32 cellular contexts compared by ENCODE assay signal in genomic region chr6:142121342-142121741, GRCh38. TPM values are rescaled to one million over a fixed set of nuclear protein-coding genes. Genes with fewer than 3 reads are reported as not detected.
DNase-seq lines count a peak whose midpoint lies in the region; ATAC-seq, FAIRE-seq and TF ChIP-seq lines count a peak whose summit lies in the region.
"Had no signal": no experiment of that assay in that cellular context is flagged by ENCODE, and none has a peak within 500 bp of the region (broad histone marks: within the 10 kb centered on the region; RNA-seq: fewer than 3 reads in every experiment).

No MANE protein-coding gene starts in this region.

- no peaks in the 10 kb centered on the region for H3K36me3 Mint-ChIP-seq in nephron (ENCODE audit: low read depth)
- H3K36me3 Mint-ChIP-seq: CD14-positive monocyte; CD4-positive, alpha-beta memory T cell; CD4-positive, CD25-positive, alpha-beta regulatory T cell; CD8-positive, alpha-beta memory T cell had no signal

- H3K9ac ChIP-seq in HepG2 (ENCODE audit: insufficient read depth, low read depth, low read length) (no peak overlapping the region), IMR-90 (ENCODE audit: low read depth, low read length) (no peak overlapping the region)
- H3K9ac ChIP-seq: BLaER1 had no signal

- no peaks in the 10 kb centered on the region for H3K4me1 Mint-ChIP-seq in nephron
- H3K4me1 Mint-ChIP-seq: CD14-positive monocyte; CD4-positive, alpha-beta memory T cell; CD4-positive, CD25-positive, alpha-beta regulatory T cell; CD8-positive, alpha-beta memory T cell had no signal

- H4K91ac ChIP-seq in IMR-90 (ENCODE audit: insufficient read depth, low read depth, low read length): no peak overlapping the region

- H2AFZ ChIP-seq in HepG2 (ENCODE audit: low read length) (no peak overlapping the region), IMR-90 (replicated peaks; ENCODE audit: low read length, poor library complexity) (no peak overlapping the region)

- DNase-seq in HepG2 (ENCODE audit: low spot score) (no peak), right lobe of liver (no peak), IMR-90 (no peak), GM20000 (ENCODE audit: low spot score) (no peak), breast epithelium (ENCODE audit: low spot score in 2 of 2) (no peak)
- DNase-seq: ACHN; BE2C; C1 segment of cervical spinal cord; CD4-positive, alpha-beta memory T cell; CD4-positive, CD25-positive, alpha-beta regulatory T cell; CD8-positive, alpha-beta memory T cell; COR-L47; DMS 273 treated with DMSO at 0.1 percent for 48 hours; DMS153; DMS53; DMS79; DND-41; EL; GDM1 had no signal

- H2BK15ac ChIP-seq in IMR-90 (ENCODE audit: low read depth, low read length): no peak overlapping the region

- H2AK9ac ChIP-seq in IMR-90 (replicated peaks; ENCODE audit: low read depth, low read length, poor library complexity): no peak overlapping the region

- BruUV-seq in HepG2 (replicated peaks; lab: Mats Ljungman, UMichigan): no TSS peak
- BruUV-seq in IMR-90 (replicated peaks; lab: Mats Ljungman, UMichigan): no TSS peak

- H3K79me2 ChIP-seq in HepG2 (ENCODE audit: insufficient read depth, low read length): no peaks in the 10 kb centered on the region

- peak overlapping the region in 2 of 3 experiments; percentile 5 to 49 for H3K27ac Mint-ChIP-seq in nephron
- H3K27ac Mint-ChIP-seq: CD14-positive monocyte; CD4-positive, alpha-beta memory T cell; CD4-positive, CD25-positive, alpha-beta regulatory T cell had no signal

- H3K4ac ChIP-seq in IMR-90 (ENCODE audit: low read depth, low read length): no peak overlapping the region

- TF ChIP-seq CTCF in HepG2 (CRISPR knock-in tag; IDR thresholded peaks at IDR 0.05) (no peak), right lobe of liver (IDR thresholded peaks at IDR 0.05) (no peak), IMR-90 (conservative IDR thresholded peaks at IDR 0.05; ENCODE audit: low read depth, low read length) (no peak), nephron (IDR thresholded peaks at IDR 0.05; ENCODE audit: unreplicated experiment in 3 of 3) (no peak), GM20000 (IDR thresholded peaks at IDR 0.05; ENCODE audit: extremely low read depth, missing control alignments) (no peak), breast epithelium (IDR thresholded peaks at IDR 0.05) (no peak)

- CTCF ChIA-PET in HepG2 (lab: Yijun Ruan, JAX; ENCODE audit: low intra/inter-chr PET ratio, low total read pairs) (no interaction called here), IMR-90 (lab: Yijun Ruan, JAX) (interaction anchor here (0.7 to 1.7 kb wide), 2 partner anchors 8 to 36 kb away, joined by 3 to 6 read pairs; no protein-coding TSS in a partner anchor)

- dilution Hi-C loops in IMR-90 (cut with HindIII; ENCODE audit: low sequenced_read_pairs, unreplicated experiment): no loop called here

- no peak for ATAC-seq in HepG2
- ATAC-seq in right lobe of liver: no peak
- ATAC-seq in IMR-90 (ENCODE audit: low read depth): no peak
- ATAC-seq in GM19395 (IDR thresholded peaks at IDR 0.05; ENCODE audit: unreplicated experiment): no peak
- ATAC-seq: GM12878 had no signal

- no peak overlapping the region for H4K5ac ChIP-seq in IMR-90 (ENCODE audit: low read depth, low read length)

- no peak overlapping the region for H3K18ac ChIP-seq in IMR-90 (ENCODE audit: low read depth, low read length)

- TF ChIP-seq EP300 in HepG2 (IDR thresholded peaks at IDR 0.05; ENCODE audit: low read depth in 2 of 2, low read length in 2 of 2): no peak
- TF ChIP-seq EP300 in HepG2 (CRISPR knock-in tag; IDR thresholded peaks at IDR 0.05; ENCODE audit: borderline replicate concordance): no peak

- intact Hi-C loops in HepG2 (cut with micrococcal nuclease; ENCODE audit: unreplicated experiment) (no loop called here), right lobe of liver (cut with DNase I) (no loop called here), IMR-90 (cut with micrococcal nuclease) (no loop called here), breast epithelium (cut with DNase I; ENCODE audit: low total_unique reads) (no loop called here)

- H3K79me1 ChIP-seq in IMR-90 (ENCODE audit: low read depth in 1 of 2, low read length in 2 of 2): no peaks in the 10 kb centered on the region

- H3K27me3 Mint-ChIP-seq in nephron (ENCODE audit: low read depth): peaks cover 3% of the 10 kb centered on the region

- in situ Hi-C loops in HepG2 (cut with HindIII; ENCODE audit: extremely low pct_ligation_motif_present, low pct_unique_long_range_greater_than_20kb) (no loop called here), IMR-90 (cut with MboI; ENCODE audit: low sequenced_read_pairs) (no loop called here)

- no peak for TF ChIP-seq POLR2A in HepG2 (IDR thresholded peaks at IDR 0.05; ENCODE audit: insufficient read depth in 1 of 2, low read depth in 2 of 2, low read length in 2 of 2)
- TF ChIP-seq POLR2A in right lobe of liver (IDR thresholded peaks at IDR 0.05): no peak
- TF ChIP-seq POLR2A in IMR-90 (IDR thresholded peaks at IDR 0.05; ENCODE audit: low read depth, low read length): no peak
- TF ChIP-seq POLR2A in breast epithelium (IDR thresholded peaks at IDR 0.05): no peak

- H2BK20ac ChIP-seq in IMR-90 (ENCODE audit: low read depth, low read length): no peak overlapping the region

- H3K4me2 ChIP-seq in HepG2 (ENCODE audit: low read depth, low read length): no peak overlapping the region
- no peak overlapping the region for H3K4me2 ChIP-seq in IMR-90 (ENCODE audit: low read depth, low read length)
- H3K4me2 ChIP-seq: BLaER1 had no signal

- H4K20me1 ChIP-seq in HepG2 (ENCODE audit: insufficient read depth, low read length) (no peaks in the 10 kb centered on the region), IMR-90 (ENCODE audit: insufficient read depth, low read length) (no peaks in the 10 kb centered on the region)
- H4K20me1 ChIP-seq: BLaER1 had no signal

- H3K27me3 ChIP-seq in HepG2 (ENCODE audit: control insufficient read depth in 1 of 2, insufficient read depth in 2 of 2, low read length in 2 of 2) (no peaks in the 10 kb centered on the region), right lobe of liver (peaks cover 0 to 3% of the 10 kb centered on the region in 2 donors), IMR-90 (ENCODE audit: control insufficient read depth, insufficient read depth, low read length) (peaks cover 2% of the 10 kb centered on the region; the same call in 1 of the 2 replicates), breast epithelium (no peaks in the 10 kb centered on the region)
- H3K27me3 ChIP-seq: BE2C, BLaER1 had no signal

- H3K14ac ChIP-seq in IMR-90 (replicated peaks; ENCODE audit: low read depth, low read length): no peak overlapping the region

- H3K9me1 ChIP-seq in IMR-90 (ENCODE audit: insufficient read depth, low read length): no peaks in the 10 kb centered on the region

- no peak overlapping the region for H3K4me3 Mint-ChIP-seq in nephron
- H3K4me3 Mint-ChIP-seq: CD14-positive monocyte; CD4-positive, alpha-beta memory T cell; CD4-positive, CD25-positive, alpha-beta regulatory T cell; CD8-positive, alpha-beta memory T cell had no signal

- no peak overlapping the region for H3K4me3 ChIP-seq in HepG2 (replicated peaks in 1 of 3; ENCODE audit: insufficient read depth in 1 of 3, low read depth in 2 of 3, low read length in 3 of 3)
- no peak overlapping the region for H3K4me3 ChIP-seq in right lobe of liver
- H3K4me3 ChIP-seq in IMR-90 (ENCODE audit: insufficient read depth, low read depth, low read length): no peak overlapping the region
- no peak overlapping the region for H3K4me3 ChIP-seq in breast epithelium
- H3K4me3 ChIP-seq: BLaER1, GM12878 had no signal

- no peaks in the 10 kb centered on the region for H3K9me3 Mint-ChIP-seq in nephron
- H3K9me3 Mint-ChIP-seq: CD4-positive, alpha-beta memory T cell; CD4-positive, CD25-positive, alpha-beta regulatory T cell; CD8-positive, alpha-beta memory T cell had no signal

- no peaks in the 10 kb centered on the region for H3K9me3 ChIP-seq in HepG2 (ENCODE audit: low read length)
- H3K9me3 ChIP-seq in right lobe of liver: no peaks in the 10 kb centered on the region
- no peaks in the 10 kb centered on the region for H3K9me3 ChIP-seq in IMR-90 (ENCODE audit: control insufficient read depth, insufficient read depth, low read length)
- no peaks in the 10 kb centered on the region for H3K9me3 ChIP-seq in breast epithelium
- H3K9me3 ChIP-seq: BE2C, BLaER1 had no signal

- H3K36me3 ChIP-seq in HepG2 (replicated peaks in 1 of 2; ENCODE audit: control insufficient read depth in 1 of 2, insufficient read depth in 2 of 2, low read length in 2 of 2): no peaks in the 10 kb centered on the region
- no peaks in the 10 kb centered on the region for H3K36me3 ChIP-seq in right lobe of liver
- no peaks in the 10 kb centered on the region for H3K36me3 ChIP-seq in IMR-90 (ENCODE audit: control insufficient read depth, insufficient read depth, low read length)
- H3K36me3 ChIP-seq in breast epithelium: no peaks in the 10 kb centered on the region
- H3K36me3 ChIP-seq: BE2C, BLaER1 had no signal

- H2BK120ac ChIP-seq in IMR-90 (ENCODE audit: low read depth, low read length): no peak overlapping the region

- no peak overlapping the region for H4K8ac ChIP-seq in IMR-90 (ENCODE audit: low read depth in 2 of 2, low read length in 2 of 2)

- H3K23ac ChIP-seq in IMR-90 (ENCODE audit: low read depth, low read length): no peak overlapping the region

- 1% methylated on average over 3 of the region's 3 CpGs for WGBS in HepG2 (ENCODE audit: low lambda C conversion rate)
- 57% methylated on average over 3 of the region's 3 CpGs for WGBS in right lobe of liver (ENCODE audit: insufficient coverage, low coverage, low lambda C conversion rate, missing lambda C conversion rate)
- no CpG with 5 or more reads among the region's 3 CpGs for WGBS in IMR-90 (ENCODE audit: extremely low coverage in 2 of 2, insufficient read length in 1 of 2), 2 experiments

- no peak for TF ChIP-seq RAD21 in HepG2 (CRISPR knock-in tag; IDR thresholded peaks at IDR 0.05)
- no peak for TF ChIP-seq RAD21 in IMR-90 (IDR thresholded peaks at IDR 0.05; ENCODE audit: low read length)

- no peak overlapping the region for H2BK5ac ChIP-seq in IMR-90 (ENCODE audit: low read depth, low read length, poor library complexity, severe bottlenecking)

- POLR2A ChIA-PET in HepG2 (lab: Yijun Ruan, JAX) (no interaction called here), IMR-90 (lab: Charles Lee; ENCODE audit: unreplicated experiment) (no interaction called here)

- H3K27ac ChIP-seq in HepG2 (ENCODE audit: extremely low read length, insufficient read depth, low read length) (no peak overlapping the region), right lobe of liver (no peak overlapping the region), IMR-90 (ENCODE audit: insufficient read depth, low read length) (no peak overlapping the region), breast epithelium (no peak overlapping the region)
- H3K27ac ChIP-seq: 22Rv1, BLaER1 had no signal

- H3K56ac ChIP-seq in IMR-90 (ENCODE audit: extremely low read depth, insufficient read depth, low read length): no peak overlapping the region

- FAIRE-seq in HepG2 (lab: Jason Lieb, UNC): no peak
- FAIRE-seq: GM12878, GM12892, GM18507 had no signal

- no peak overlapping the region for H2AK5ac ChIP-seq in IMR-90 (ENCODE audit: low read depth, low read length)

- no peaks in the 10 kb centered on the region for H3K4me1 ChIP-seq in HepG2 (ENCODE audit: insufficient read depth, low read length)
- H3K4me1 ChIP-seq in right lobe of liver: no peaks in the 10 kb centered on the region
- H3K4me1 ChIP-seq in IMR-90 (ENCODE audit: control insufficient read depth, insufficient read depth, low read length): no peaks in the 10 kb centered on the region
- no peaks in the 10 kb centered on the region for H3K4me1 ChIP-seq in breast epithelium
- H3K4me1 ChIP-seq: BE2C, BLaER1 had no signal

RNA-seq across cellular contexts. Expression of gene GJE1, which starts 11.4 kb away (rescaled TPM):
- not detected in 2 replicates for total RNA-seq in HepG2 (2016; rRNA removed; fragmentation: Illumina TruSeq; extraction: Trizol)
- not detected in 2 replicates for total RNA-seq in HepG2 (2016; cell fraction: cytosol; rRNA removed; fragmentation: Illumina TruSeq; extraction: Trizol; ENCODE audit: low read depth)
- not detected in 2 replicates for total RNA-seq in HepG2 (2016; cell fraction: insoluble cytoplasmic fraction; rRNA removed; fragmentation: Illumina TruSeq; extraction: Trizol)
- not detected in 2 replicates for total RNA-seq in HepG2 (2016; cell fraction: membrane; rRNA removed; fragmentation: Illumina TruSeq; extraction: Trizol)
- not detected in 2 replicates for total RNA-seq in HepG2 (2016; cell fraction: nucleus; rRNA removed; fragmentation: Illumina TruSeq; extraction: Trizol)
- polyA plus RNA-seq in HepG2 (2011; rRNA removed): not detected in 2 replicates
- polyA plus RNA-seq in HepG2 (2011; cell fraction: cytosol; rRNA removed): not detected in 2 replicates
- not detected in 2 replicates for polyA plus RNA-seq in HepG2 (2011; cell fraction: nucleus; rRNA removed)
- not detected in 2 replicates for polyA plus RNA-seq in HepG2 (2012)
- not detected in 2 replicates for polyA plus RNA-seq in HepG2 (2016; cell fraction: cytosol; fragmentation: Illumina TruSeq; extraction: Trizol; ENCODE audit: low read depth)
- not detected in 2 replicates for polyA plus RNA-seq in HepG2 (2016; cell fraction: insoluble cytoplasmic fraction; fragmentation: Illumina TruSeq; extraction: Trizol; ENCODE audit: low read depth)
- not detected in 2 replicates for polyA plus RNA-seq in HepG2 (2016; cell fraction: membrane; fragmentation: Illumina TruSeq; extraction: Trizol; ENCODE audit: low read depth)
- not detected in 2 replicates for polyA plus RNA-seq in HepG2 (2016; cell fraction: nucleus; fragmentation: Illumina TruSeq; extraction: Trizol; ENCODE audit: insufficient read depth, low read depth)
- polyA minus RNA-seq in HepG2 (2011; rRNA and poly(A)+ RNA removed; ENCODE audit: low replicate concordance): not detected in 2 replicates
- polyA minus RNA-seq in HepG2 (2011; cell fraction: cytosol; rRNA and poly(A)+ RNA removed): not detected in 2 replicates
- polyA minus RNA-seq in HepG2 (2011; cell fraction: nucleus; rRNA and poly(A)+ RNA removed): not detected in 2 replicates
- total RNA-seq in right lobe of liver: not detected
- not detected in 2 replicates for total RNA-seq in IMR-90 (2012; rRNA removed)
- polyA plus RNA-seq in IMR-90 (2012; rRNA removed): not detected in 2 replicates
- polyA plus RNA-seq in IMR-90 (2012; cell fraction: cytosol; rRNA removed): not detected in 2 replicates
- not detected in 2 replicates for polyA plus RNA-seq in IMR-90 (2012; cell fraction: nucleus; rRNA removed; ENCODE audit: low replicate concordance)
- total RNA-seq in breast epithelium: not detected
- total RNA-seq: A172; A673; CD4-positive, alpha-beta memory T cell; CD4-positive, CD25-positive, alpha-beta regulatory T cell; CD8-positive, alpha-beta memory T cell; Daoy; G401; GM12878 had no signal
- polyA plus RNA-seq: AG04450; CD14-positive monocyte; CD4-positive, alpha-beta memory T cell; CD4-positive, CD25-positive, alpha-beta regulatory T cell; CD8-positive, alpha-beta memory T cell; GM12878 had no signal

RNA-seq across cellular contexts. Expression of gene NMBR, which starts 25.6 kb away (rescaled TPM):
- not detected in 2 replicates for total RNA-seq in HepG2 (2016; rRNA removed; fragmentation: Illumina TruSeq; extraction: Trizol)
- not detected in 2 replicates for total RNA-seq in HepG2 (2016; cell fraction: cytosol; rRNA removed; fragmentation: Illumina TruSeq; extraction: Trizol; ENCODE audit: low read depth)
- total RNA-seq in HepG2 (2016; cell fraction: insoluble cytoplasmic fraction; rRNA removed; fragmentation: Illumina TruSeq; extraction: Trizol): not detected in 2 replicates
- not detected in 2 replicates for total RNA-seq in HepG2 (2016; cell fraction: membrane; rRNA removed; fragmentation: Illumina TruSeq; extraction: Trizol)
- total RNA-seq in HepG2 (2016; cell fraction: nucleus; rRNA removed; fragmentation: Illumina TruSeq; extraction: Trizol): not detected in 2 replicates
- not detected in 2 replicates for polyA plus RNA-seq in HepG2 (2011; rRNA removed)
- not detected in 2 replicates for polyA plus RNA-seq in HepG2 (2011; cell fraction: cytosol; rRNA removed)
- polyA plus RNA-seq in HepG2 (2011; cell fraction: nucleus; rRNA removed): not detected in 2 replicates
- not detected in 2 replicates for polyA plus RNA-seq in HepG2 (2012)
- polyA plus RNA-seq in HepG2 (2016; cell fraction: cytosol; fragmentation: Illumina TruSeq; extraction: Trizol; ENCODE audit: low read depth): not detected in 2 replicates
- polyA plus RNA-seq in HepG2 (2016; cell fraction: insoluble cytoplasmic fraction; fragmentation: Illumina TruSeq; extraction: Trizol; ENCODE audit: low read depth): not detected in 2 replicates
- polyA plus RNA-seq in HepG2 (2016; cell fraction: membrane; fragmentation: Illumina TruSeq; extraction: Trizol; ENCODE audit: low read depth): not detected in 2 replicates
- polyA plus RNA-seq in HepG2 (2016; cell fraction: nucleus; fragmentation: Illumina TruSeq; extraction: Trizol; ENCODE audit: insufficient read depth, low read depth): not detected in 2 replicates
- not detected in 2 replicates for polyA minus RNA-seq in HepG2 (2011; rRNA and poly(A)+ RNA removed; ENCODE audit: low replicate concordance)
- not detected in 2 replicates for polyA minus RNA-seq in HepG2 (2011; cell fraction: cytosol; rRNA and poly(A)+ RNA removed)
- not detected in 2 replicates for polyA minus RNA-seq in HepG2 (2011; cell fraction: nucleus; rRNA and poly(A)+ RNA removed)
- total RNA-seq in right lobe of liver: not detected
- total RNA-seq in IMR-90 (2012; rRNA removed): not detected in 2 replicates
- polyA plus RNA-seq in IMR-90 (2012; rRNA removed): not detected in 2 replicates
- not detected in 2 replicates for polyA plus RNA-seq in IMR-90 (2012; cell fraction: cytosol; rRNA removed)
- polyA plus RNA-seq in IMR-90 (2012; cell fraction: nucleus; rRNA removed; ENCODE audit: low replicate concordance): not detected in 2 replicates
- total RNA-seq in breast epithelium: under 1 TPM in 1 of 3 donors, not detected in 2; 0.29 TPM
- total RNA-seq: A172; A673; CD4-positive, alpha-beta memory T cell; CD4-positive, CD25-positive, alpha-beta regulatory T cell; CD8-positive, alpha-beta memory T cell; Daoy; G401; GM12878 had no signal
- polyA plus RNA-seq: CD14-positive monocyte; CD4-positive, alpha-beta memory T cell; CD4-positive, CD25-positive, alpha-beta regulatory T cell; CD8-positive, alpha-beta memory T cell; GM12878 had no signal

RNA-seq across cellular contexts. Expression of gene VTA1, which starts 25.7 kb away (rescaled TPM):
- total RNA-seq in HepG2 (2016; rRNA removed; fragmentation: Illumina TruSeq; extraction: Trizol) (89.1 and 143 TPM in 2 replicates), right lobe of liver (10 to 100 TPM; 17.3 to 43.0 (median 23.4) TPM), IMR-90 (2012; rRNA removed) (104 and 120 TPM in 2 replicates), breast epithelium (10 to 100 TPM; 31.8 to 58.8 (median 40.2) TPM)
- total RNA-seq in HepG2 (2016; cell fraction: cytosol; rRNA removed; fragmentation: Illumina TruSeq; extraction: Trizol; ENCODE audit: low read depth): 8.7 and 9.0 TPM in 2 replicates
- total RNA-seq in HepG2 (2016; cell fraction: insoluble cytoplasmic fraction; rRNA removed; fragmentation: Illumina TruSeq; extraction: Trizol): 88.5 and 157 TPM in 2 replicates
- 24.7 and 29.0 TPM in 2 replicates for total RNA-seq in HepG2 (2016; cell fraction: membrane; rRNA removed; fragmentation: Illumina TruSeq; extraction: Trizol)
- total RNA-seq in HepG2 (2016; cell fraction: nucleus; rRNA removed; fragmentation: Illumina TruSeq; extraction: Trizol): 49.2 and 53.4 TPM in 2 replicates
- polyA plus RNA-seq in HepG2 (2011; rRNA removed) (53.8 and 70.7 TPM in 2 replicates), IMR-90 (2012; rRNA removed) (60.3 and 60.9 TPM in 2 replicates)
- polyA plus RNA-seq in HepG2 (2011; cell fraction: cytosol; rRNA removed): 42.0 and 56.0 TPM in 2 replicates
- 16.3 and 18.4 TPM in 2 replicates for polyA plus RNA-seq in HepG2 (2011; cell fraction: nucleus; rRNA removed)
- polyA plus RNA-seq in HepG2 (2012): 43.1 and 55.0 TPM in 2 replicates
- polyA plus RNA-seq in HepG2 (2016; cell fraction: cytosol; fragmentation: Illumina TruSeq; extraction: Trizol; ENCODE audit: low read depth): 6.7 and 7.8 TPM in 2 replicates
- polyA plus RNA-seq in HepG2 (2016; cell fraction: insoluble cytoplasmic fraction; fragmentation: Illumina TruSeq; extraction: Trizol; ENCODE audit: low read depth): 174 and 193 TPM in 2 replicates
- 17.5 and 19.5 TPM in 2 replicates for polyA plus RNA-seq in HepG2 (2016; cell fraction: membrane; fragmentation: Illumina TruSeq; extraction: Trizol; ENCODE audit: low read depth)
- polyA plus RNA-seq in HepG2 (2016; cell fraction: nucleus; fragmentation: Illumina TruSeq; extraction: Trizol; ENCODE audit: insufficient read depth, low read depth): 56.3 and 60.3 TPM in 2 replicates
- polyA minus RNA-seq in HepG2 (2011; rRNA and poly(A)+ RNA removed; ENCODE audit: low replicate concordance): 45.5 and 54.2 TPM in 2 replicates
- 45.8 and 49.5 TPM in 2 replicates for polyA minus RNA-seq in HepG2 (2011; cell fraction: cytosol; rRNA and poly(A)+ RNA removed)
- polyA minus RNA-seq in HepG2 (2011; cell fraction: nucleus; rRNA and poly(A)+ RNA removed): 48.0 and 53.3 TPM in 2 replicates
- 18.8 and 20.3 TPM in 2 replicates for polyA plus RNA-seq in IMR-90 (2012; cell fraction: cytosol; rRNA removed)
- polyA plus RNA-seq in IMR-90 (2012; cell fraction: nucleus; rRNA removed; ENCODE audit: low replicate concordance): 5.4 and 36.7 TPM in 2 replicates
